In genomic region chr10:126060232-126060935, GRCh38 we compare ENCODE assay signal across 10 cellular contexts.
DNase-seq lines count a peak whose midpoint lies in the region; ATAC-seq and TF ChIP-seq lines count a peak whose summit lies in the region.
"Had no signal": no experiment of that assay in that cellular context is flagged by ENCODE, and none has a peak within 500 bp of the region (broad histone marks: within the 10 kb centered on the region; RNA-seq: fewer than 3 reads in every experiment).

No MANE protein-coding gene starts in this region.

- in situ Hi-C loops in astrocyte of the spinal cord (cut with HindIII; ENCODE audit: low sequenced_read_pairs) = no loop called here

- no peaks in the 10 kb centered on the region for H3K9me3 ChIP-seq in right atrium auricular region
- H3K9me3 ChIP-seq: uterus had no signal

- H3K4me1 ChIP-seq in right atrium auricular region = peaks cover 0 to 23% of the 10 kb centered on the region in 2 donors
- H3K4me1 ChIP-seq: uterus had no signal

- DNase-seq in GOT3 (lab: John Stamatoyannopoulos, UW) (peak; percentile 32), astrocyte of the spinal cord (ENCODE audit: low read depth, low spot score) (peak; percentile 88), right atrium auricular region (ENCODE audit: low spot score) (peak; percentile 77), cerebellar cortex (ENCODE audit: low spot score) (no peak), NCI-H2029 (lab: John Stamatoyannopoulos, UW) (no peak)
- DNase-seq in activated CD4-positive, alpha-beta T cell treated with anti-CD3 and anti-CD28 coated beads, Interleukin-2, amount 10 ng/mL, durations not matched to agents 7 days and 5 days = no peak
- DNase-seq: uterus had no signal

- CTCF ChIA-PET in activated CD4-positive, alpha-beta T cell treated with anti-CD3 and anti-CD28 coated beads, Interleukin-2, amount 10 ng/mL, durations not matched to agents 7 days and 5 days (lab: Charles Lee) = no interaction called here

- no peak for ATAC-seq in HG02973 (IDR thresholded peaks at IDR 0.05; ENCODE audit: unreplicated experiment)

- no peaks in the 10 kb centered on the region for H3K9me3 Mint-ChIP-seq in activated CD4-positive, alpha-beta T cell treated with anti-CD3 and anti-CD28 coated beads, Interleukin-2, amount 10 ng/mL, durations not matched to agents 7 days and 5 days

- H3K27ac ChIP-seq in right atrium auricular region (peak overlapping the region; percentile 12 to 60), skin epidermis (peak overlapping the region in 12 of 21 experiments; percentile 21 to 85 (median 71))
- H3K27ac ChIP-seq: KMS-11, uterus had no signal

- H3K4me1 Mint-ChIP-seq in activated CD4-positive, alpha-beta T cell treated with anti-CD3 and anti-CD28 coated beads, Interleukin-2, amount 10 ng/mL, durations not matched to agents 7 days and 5 days = no peaks in the 10 kb centered on the region

- peaks cover 2% of the 10 kb centered on the region for H3K27me3 Mint-ChIP-seq in activated CD4-positive, alpha-beta T cell treated with anti-CD3 and anti-CD28 coated beads, Interleukin-2, amount 10 ng/mL, durations not matched to agents 7 days and 5 days

- H3K27ac Mint-ChIP-seq in activated CD4-positive, alpha-beta T cell treated with anti-CD3 and anti-CD28 coated beads, Interleukin-2, amount 10 ng/mL, durations not matched to agents 7 days and 5 days = no peak overlapping the region

- H3K36me3 ChIP-seq in right atrium auricular region = no peaks in the 10 kb centered on the region
- H3K36me3 ChIP-seq: uterus had no signal

- no peak overlapping the region for H3K4me3 Mint-ChIP-seq in activated CD4-positive, alpha-beta T cell treated with anti-CD3 and anti-CD28 coated beads, Interleukin-2, amount 10 ng/mL, durations not matched to agents 7 days and 5 days

- POLR2A ChIA-PET in activated CD4-positive, alpha-beta T cell treated with anti-CD3 and anti-CD28 coated beads, Interleukin-2, amount 10 ng/mL, durations not matched to agents 7 days and 5 days (lab: Charles Lee) = no interaction called here

- H3K4me3 ChIP-seq in astrocyte of the spinal cord (ENCODE audit: low read depth, low read length) (no peak overlapping the region), right atrium auricular region (no peak overlapping the region), skin epidermis (no peak overlapping the region)
- H3K4me3 ChIP-seq: uterus had no signal

- TF ChIP-seq CTCF in astrocyte of the spinal cord (IDR thresholded peaks at IDR 0.05; ENCODE audit: low read depth, low read length) = no peak
- TF ChIP-seq CTCF in right atrium auricular region (IDR thresholded peaks at IDR 0.05) = no peak

- H3K36me3 Mint-ChIP-seq in activated CD4-positive, alpha-beta T cell treated with anti-CD3 and anti-CD28 coated beads, Interleukin-2, amount 10 ng/mL, durations not matched to agents 7 days and 5 days (ENCODE audit: low read depth) = no peaks in the 10 kb centered on the region

- H3K27me3 ChIP-seq in right atrium auricular region = no peaks in the 10 kb centered on the region
- H3K27me3 ChIP-seq: uterus had no signal

Comparison
In these comparisons a context has a peak if more than half of its experiments do, and no peak if none do; other contexts are left out.
1. DNase-seq: peak in GOT3 (single experiment), astrocyte of the spinal cord (single experiment) and right atrium auricular region (single experiment); none in cerebellar cortex (single experiment), NCI-H2029 (single experiment) and activated CD4-positive, alpha-beta T cell treated with anti-CD3 and anti-CD28 coated beads, Interleukin-2, amount 10 ng/mL, durations not matched to agents 7 days and 5 days (single experiment).